In the genomic region with DNA sequence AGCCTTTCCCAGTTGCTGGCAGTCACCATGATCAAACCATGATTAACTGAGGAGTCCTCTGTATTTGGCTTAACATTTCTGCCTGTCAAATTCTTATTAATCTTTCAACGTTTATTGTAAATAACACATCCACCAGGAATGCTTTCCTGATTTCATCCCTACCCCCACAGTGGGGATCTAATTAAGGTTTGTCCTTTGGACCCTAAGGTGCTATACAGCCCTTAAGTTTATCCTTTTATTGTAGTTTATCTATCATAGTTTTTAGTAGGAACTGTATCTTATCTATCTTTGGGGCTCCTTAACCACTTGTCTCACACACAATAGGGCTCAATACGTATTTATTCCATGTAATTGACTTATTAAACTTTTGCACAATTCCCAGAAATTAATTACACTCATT, we compare ENCODE assay signal across 31 cellular contexts.
"Had no signal": no experiment of that assay in that cellular context is flagged by ENCODE, and none has a peak within 500 bp of the region (broad histone marks: within the 10 kb centered on the region; RNA-seq: fewer than 3 reads in every experiment).

No MANE protein-coding gene starts in this region.

- H3K4me3 Mint-ChIP-seq: activated B cell treated with CpG ODN at 0.5 μM for 24 hours; activated CD8-positive, alpha-beta T cell treated with anti-CD3 and anti-CD28 coated beads for 36 hours; activated naive CD8-positive, alpha-beta T cell; activated T-cell treated with anti-CD3 and anti-CD28 coated beads, Interleukin-2, amount 50 U/mL, for 4 hours; activated T-helper 17 cell treated with anti-CD3 and anti-CD28 coated beads, Interleukin-2, amount 50 U/mL, for 72 hours; central memory CD8-positive, alpha-beta T cell; dendritic cell treated with granulocyte-macrophage colony-stimulating factor and Interleukin-4, amounts not matched to agents 40 ng/mL and 50 ng/mL, for 4 days; T-helper 17 cell; T-helper 2 cell treated with Interferon-gamma antibody and Interleukin-4, amounts not matched to agents 5 μg/mL and 100 μg/mL, for 36 hours had no signal

- H3K9me3 ChIP-seq: esophagus muscularis mucosa, gastrocnemius medialis had no signal

- H3K4me3 ChIP-seq: coronary artery, dorsolateral prefrontal cortex, esophagus muscularis mucosa, gastrocnemius medialis had no signal

- H3K4me1 Mint-ChIP-seq: activated B cell treated with CpG ODN at 0.5 μM for 24 hours; activated T-helper 17 cell treated with anti-CD3 and anti-CD28 coated beads, Interleukin-2, amount 50 U/mL, for 72 hours; central memory CD8-positive, alpha-beta T cell; T-helper 17 cell had no signal

- DNase-seq: activated B cell treated with CpG ODN at 0.5 μM for 24 hours; activated CD4-positive, alpha-beta T cell treated with anti-CD3 and anti-CD28 coated beads for 48 hours; activated CD4-positive, alpha-beta T cell treated with anti-CD3 and anti-CD28 coated beads, Interleukin-2, amount 50 U/mL, for 1 hour; activated CD4-positive, alpha-beta T cell treated with anti-CD3 and anti-CD28 coated beads, Interleukin-2, amount 50 U/mL, for 48 hours; activated CD8-positive, alpha-beta memory T cell treated with anti-CD3 and anti-CD28 coated beads for 24 hours; activated CD8-positive, alpha-beta T cell treated with anti-CD3 and anti-CD28 coated beads for 36 hours; activated effector memory CD4-positive, alpha-beta T cell treated with Interleukin-2 at 50 U/mL for 16 hours; activated gamma-delta T cell treated with Interleukin-2 at 50 U/mL for 16 hours; activated naive CD4-positive, alpha-beta T cell treated with anti-CD3 and anti-CD28 coated beads, Interleukin-2, amount 50 U/mL, for 16 hours; activated naive CD4-positive, alpha-beta T cell treated with Interleukin-2 at 50 U/mL for 16 hours; activated T-cell treated with anti-CD3 and anti-CD28 coated beads, Interleukin-2, amount 50 U/mL, for 4 hours; amniotic stem cell; anterior cingulate cortex; brain microvascular endothelial cell; dorsolateral prefrontal cortex; effector memory CD4-positive, alpha-beta T cell; erythroblast; foreskin keratinocyte; gastrocnemius medialis; T-helper 1 cell; T-helper 17 cell; T1000; WERI-Rb-1 had no signal

- ATAC-seq: activated CD4-positive, CD25-positive, alpha-beta regulatory T cell treated with anti-CD3 and anti-CD28 coated beads, Interleukin-2, amount 50 U/mL, for 24 hours; activated CD8-positive, alpha-beta T cell treated with anti-CD3 and anti-CD28 coated beads for 36 hours; activated T-cell treated with anti-CD3 and anti-CD28 coated beads, Interleukin-2, amount 50 U/mL, for 4 hours; activated T-helper 17 cell treated with anti-CD3 and anti-CD28 coated beads, Interleukin-2, amount 50 U/mL, for 72 hours; foreskin keratinocyte; gastrocnemius medialis; T-helper 17 cell had no signal

- H3K9me3 Mint-ChIP-seq: activated B cell treated with CpG ODN at 0.5 μM for 24 hours; activated CD8-positive, alpha-beta T cell treated with anti-CD3 and anti-CD28 coated beads for 36 hours; activated T-cell treated with anti-CD3 and anti-CD28 coated beads, Interleukin-2, amount 50 U/mL, for 4 hours; central memory CD8-positive, alpha-beta T cell; dendritic cell treated with granulocyte-macrophage colony-stimulating factor and Interleukin-4, amounts not matched to agents 40 ng/mL and 50 ng/mL, for 4 days; T-helper 2 cell treated with Interferon-gamma antibody and Interleukin-4, amounts not matched to agents 5 μg/mL and 100 μg/mL, for 36 hours had no signal

- H3K36me3 ChIP-seq: brain microvascular endothelial cell, esophagus muscularis mucosa, gastrocnemius medialis, WERI-Rb-1 had no signal

- H3K27ac Mint-ChIP-seq: activated B cell treated with CpG ODN at 0.5 μM for 24 hours; activated CD8-positive, alpha-beta T cell treated with anti-CD3 and anti-CD28 coated beads for 36 hours; activated naive CD8-positive, alpha-beta T cell; activated T-helper 17 cell treated with anti-CD3 and anti-CD28 coated beads, Interleukin-2, amount 50 U/mL, for 72 hours; dendritic cell treated with granulocyte-macrophage colony-stimulating factor and Interleukin-4, amounts not matched to agents 40 ng/mL and 50 ng/mL, for 4 days; T-helper 17 cell; T-helper 2 cell treated with Interferon-gamma antibody and Interleukin-4, amounts not matched to agents 5 μg/mL and 100 μg/mL, for 36 hours had no signal

- H3K36me3 Mint-ChIP-seq: activated naive CD8-positive, alpha-beta T cell had no signal

- H3K27me3 ChIP-seq: brain microvascular endothelial cell, dorsolateral prefrontal cortex, esophagus muscularis mucosa, foreskin keratinocyte had no signal

- H3K27ac ChIP-seq: brain microvascular endothelial cell, coronary artery, dorsolateral prefrontal cortex, esophagus muscularis mucosa, foreskin keratinocyte, gastrocnemius medialis, WERI-Rb-1 had no signal

- H3K4me1 ChIP-seq: esophagus muscularis mucosa, gastrocnemius medialis had no signal
